19 cellular contexts compared by ENCODE assay signal in genomic region chr5:180006116-180006515, GRCh38.
"Had no signal": no experiment of that assay in that cellular context is flagged by ENCODE, and none has a peak within 500 bp of the region (broad histone marks: within the 10 kb centered on the region; RNA-seq: fewer than 3 reads in every experiment).

No MANE protein-coding gene starts in this region.

- H3K4me3 Mint-ChIP-seq: activated CD4-positive, alpha-beta T cell treated with anti-CD3 and anti-CD28 coated beads, Interleukin-2, amount 10 ng/mL, durations not matched to agents 7 days and 5 days; activated naive CD4-positive, alpha-beta T cell treated with anti-CD3 and anti-CD28 coated beads for 36 hours; dendritic cell treated with granulocyte-macrophage colony-stimulating factor and Interleukin-4, amounts not matched to agents 40 ng/mL and 50 ng/mL, for 4 days; nephron progenitor cell had no signal

- H3K27me3 ChIP-seq: breast epithelium, esophagus squamous epithelium, thyroid gland had no signal

- H3K27ac ChIP-seq: breast epithelium, esophagus squamous epithelium, lower lobe of right lung, thyroid gland had no signal

- H3K4me1 ChIP-seq: breast epithelium, thyroid gland had no signal

- H3K27ac Mint-ChIP-seq: activated CD4-positive, alpha-beta T cell treated with anti-CD3 and anti-CD28 coated beads, Interleukin-2, amount 10 ng/mL, durations not matched to agents 7 days and 5 days; nephron progenitor cell had no signal

- H3K9me3 Mint-ChIP-seq: activated CD4-positive, alpha-beta T cell treated with anti-CD3 and anti-CD28 coated beads, Interleukin-2, amount 10 ng/mL, durations not matched to agents 7 days and 5 days; activated naive CD4-positive, alpha-beta T cell treated with anti-CD3 and anti-CD28 coated beads for 36 hours; activated T-cell treated with anti-CD3 and anti-CD28 coated beads, Interleukin-2, amount 50 U/mL, for 24 hours; dendritic cell treated with granulocyte-macrophage colony-stimulating factor and Interleukin-4, amounts not matched to agents 40 ng/mL and 50 ng/mL, for 4 days; nephron progenitor cell had no signal

- H3K27me3 Mint-ChIP-seq: activated CD4-positive, alpha-beta T cell treated with anti-CD3 and anti-CD28 coated beads, Interleukin-2, amount 10 ng/mL, durations not matched to agents 7 days and 5 days; activated T-cell treated with anti-CD3 and anti-CD28 coated beads, Interleukin-2, amount 50 U/mL, for 24 hours; dendritic cell treated with granulocyte-macrophage colony-stimulating factor and Interleukin-4, amounts not matched to agents 40 ng/mL and 50 ng/mL, for 4 days had no signal

- ATAC-seq: left colon, lower lobe of right lung had no signal

- H3K9me3 ChIP-seq: breast epithelium, esophagus squamous epithelium, lower lobe of right lung, thyroid gland had no signal

- DNase-seq: activated CD4-positive, alpha-beta T cell treated with anti-CD3 and anti-CD28 coated beads, Interleukin-2, amount 10 ng/mL, durations not matched to agents 7 days and 5 days; activated CD8-positive, alpha-beta T cell treated with anti-CD3 and anti-CD28 coated beads, Interleukin-2, amount 10 ng/mL, durations not matched to agents 7 days and 5 days; activated T-cell treated with anti-CD3 and anti-CD28 coated beads, Interleukin-2, amount 50 U/mL, for 24 hours; aorta; cerebellar nuclear complex; effector CD8-positive, alpha-beta T cell; esophagus squamous epithelium; islet precursor cell; left colon; lower lobe of right lung; nephron progenitor cell; nucleus accumbens; retina; stimulated activated CD4-positive, alpha-beta T cell treated with anti-CD3 and anti-CD28 coated beads, Interleukin-2, amount 100 ng/mL, for 24 hours; stimulated activated naive CD4-positive, alpha-beta T cell treated with Interleukin-2 at 50 U/mL for 16 hours; thyroid gland had no signal

- H3K4me3 ChIP-seq: breast epithelium, esophagus squamous epithelium, lower lobe of right lung, thyroid gland had no signal

- H3K36me3 ChIP-seq: breast epithelium, thyroid gland had no signal
